In the genomic region with DNA sequence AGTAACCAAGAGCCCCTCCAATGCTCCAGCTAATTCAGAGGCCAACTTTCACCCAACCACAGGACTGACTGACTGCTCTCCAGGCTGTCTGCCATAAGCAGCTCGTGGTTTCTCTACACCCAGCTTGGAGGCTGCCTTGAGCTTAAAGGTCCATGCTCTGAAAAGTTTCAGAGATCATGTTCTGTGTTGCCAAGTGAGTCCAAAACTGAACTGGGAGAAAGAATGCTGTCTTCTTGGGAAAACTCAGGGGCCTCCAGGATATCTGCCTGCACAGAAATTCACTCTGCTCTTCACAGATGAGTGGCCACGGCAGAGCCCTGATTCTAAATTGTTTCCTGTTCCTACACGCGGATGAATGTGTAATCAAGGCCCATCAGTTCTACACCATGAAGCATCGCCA, we compare ENCODE assay signal across 1 cellular context.
TF ChIP-seq lines count a peak whose summit lies in the region.

No MANE protein-coding gene starts in this region.

TF ChIP-seq in WTC11, 78 proteins besides CTCF, POLR2A, EP300 and RAD21 (continued from another document):
- TF ChIP-seq, protein P1, sequence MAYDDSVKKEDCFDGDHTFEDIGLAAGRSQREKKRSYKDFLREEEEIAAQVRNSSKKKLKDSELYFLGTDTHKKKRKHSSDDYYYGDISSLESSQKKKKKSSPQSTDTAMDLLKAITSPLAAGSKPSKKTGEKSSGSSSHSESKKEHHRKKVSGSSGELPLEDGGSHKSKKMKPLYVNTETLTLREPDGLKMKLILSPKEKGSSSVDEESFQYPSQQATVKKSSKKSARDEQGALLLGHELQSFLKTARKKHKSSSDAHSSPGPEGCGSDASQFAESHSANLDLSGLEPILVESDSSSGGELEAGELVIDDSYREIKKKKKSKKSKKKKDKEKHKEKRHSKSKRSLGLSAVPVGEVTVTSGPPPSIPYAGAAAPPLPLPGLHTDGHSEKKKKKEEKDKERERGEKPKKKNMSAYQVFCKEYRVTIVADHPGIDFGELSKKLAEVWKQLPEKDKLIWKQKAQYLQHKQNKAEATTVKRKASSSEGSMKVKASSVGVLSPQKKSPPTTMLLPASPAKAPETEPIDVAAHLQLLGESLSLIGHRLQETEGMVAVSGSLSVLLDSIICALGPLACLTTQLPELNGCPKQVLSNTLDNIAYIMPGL (CRISPR knock-in tag; IDR thresholded peaks at IDR 0.05) = no peak
- TF ChIP-seq SMAD4 (CRISPR knock-in tag; IDR thresholded peaks at IDR 0.05) (no peak), ZNF219 (CRISPR knock-in tag; IDR thresholded peaks at IDR 0.05; ENCODE audit: borderline replicate concordance) (no peak), SMAD3 (CRISPR knock-in tag; IDR thresholded peaks at IDR 0.05; ENCODE audit: borderline replicate concordance) (no peak), NFATC4 (CRISPR knock-in tag; IDR thresholded peaks at IDR 0.05) (no peak), ZNF317 (CRISPR knock-in tag; IDR thresholded peaks at IDR 0.05; ENCODE audit: borderline replicate concordance, low read depth) (no peak)
